In the genomic region with DNA sequence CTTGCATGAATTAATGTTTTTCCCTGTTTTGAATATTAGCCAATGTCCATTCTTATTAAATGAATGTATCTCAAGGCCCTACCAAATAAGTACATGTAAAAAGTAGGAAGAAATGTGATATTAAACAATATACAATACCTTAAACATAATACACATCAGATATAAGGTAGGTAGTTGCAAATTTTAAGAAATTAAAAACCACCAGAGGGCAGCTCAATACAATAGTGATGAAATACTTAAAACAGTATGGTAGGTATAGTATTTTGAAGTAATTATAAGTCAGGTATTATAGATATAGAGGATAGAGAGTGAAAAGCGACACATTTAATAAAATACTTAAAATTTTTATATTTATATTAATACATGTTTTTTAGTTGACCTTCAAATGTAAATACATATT, we compare ENCODE assay signal across 9 cellular contexts. TPM values are rescaled to one million over a fixed set of nuclear protein-coding genes. Genes with fewer than 3 reads are reported as not detected.
DNase-seq lines count a peak whose midpoint lies in the region; ATAC-seq and TF ChIP-seq lines count a peak whose summit lies in the region.
"Had no signal": no experiment of that assay in that cellular context is flagged by ENCODE, and none has a peak within 500 bp of the region (broad histone marks: within the 10 kb centered on the region; RNA-seq: fewer than 3 reads in every experiment).

No MANE protein-coding gene starts in this region.

- TF ChIP-seq CTCF in foreskin keratinocyte (conservative IDR thresholded peaks at IDR 0.05), result peak; percentile 60

- in situ Hi-C loops in ACHN (cut with HindIII; ENCODE audit: low pct_ligation_motif_present, low pct_unique_long_range_greater_than_20kb, low sequenced_read_pairs), result no loop called here

- ATAC-seq in GM18868 (IDR thresholded peaks at IDR 0.05; ENCODE audit: unreplicated experiment), result peak; percentile 41
- ATAC-seq in SK-N-SH treated with all-trans-retinoic acid at 6 μM for 48 hours, result peak; percentile 79
- peak; percentile 27 for ATAC-seq in foreskin keratinocyte

- H3K27ac ChIP-seq in foreskin keratinocyte, result no peak overlapping the region
- no peak overlapping the region for H3K27ac ChIP-seq in SJCRH30

- no peaks in the 10 kb centered on the region for H3K9me3 ChIP-seq in SJCRH30 (replicated peaks)

- H3K4me3 ChIP-seq in SJCRH30, result no peak overlapping the region

- H3K4me1 ChIP-seq in foreskin keratinocyte, result no peaks in the 10 kb centered on the region
- H3K4me1 ChIP-seq in SJCRH30, result no peaks in the 10 kb centered on the region

- DNase-seq in ACHN, result peak; percentile 31
- DNase-seq in foreskin keratinocyte, result no peak
- DNase-seq in NCI-H748 treated with DMSO at 0.1 percent for 48 hours (lab: John Stamatoyannopoulos, UW), result no peak
- DNase-seq in ureter (ENCODE audit: low spot score), result no peak
- no peak for DNase-seq in SJCRH30
- no peak for DNase-seq in glomerular visceral epithelial cell (ENCODE audit: extremely low spot score)
- DNase-seq: DMS79 had no signal

- H3K27me3 ChIP-seq in foreskin keratinocyte, result peaks cover 5% of the 10 kb centered on the region
- no peaks in the 10 kb centered on the region for H3K27me3 ChIP-seq in SJCRH30

- no peaks in the 10 kb centered on the region for H3K36me3 ChIP-seq in SJCRH30

TF ChIP-seq in SK-N-SH treated with all-trans-retinoic acid at 6 μM for 48 hours, 23 proteins besides CTCF, POLR2A, EP300 and RAD21:
- no peak for TF ChIP-seq ZC3H10 (CRISPR knock-in tag; IDR thresholded peaks at IDR 0.05)
- no peak for TF ChIP-seq ARNTL (CRISPR knock-in tag; IDR thresholded peaks at IDR 0.05; ENCODE audit: borderline replicate concordance, low read depth)
- TF ChIP-seq, protein P1, sequence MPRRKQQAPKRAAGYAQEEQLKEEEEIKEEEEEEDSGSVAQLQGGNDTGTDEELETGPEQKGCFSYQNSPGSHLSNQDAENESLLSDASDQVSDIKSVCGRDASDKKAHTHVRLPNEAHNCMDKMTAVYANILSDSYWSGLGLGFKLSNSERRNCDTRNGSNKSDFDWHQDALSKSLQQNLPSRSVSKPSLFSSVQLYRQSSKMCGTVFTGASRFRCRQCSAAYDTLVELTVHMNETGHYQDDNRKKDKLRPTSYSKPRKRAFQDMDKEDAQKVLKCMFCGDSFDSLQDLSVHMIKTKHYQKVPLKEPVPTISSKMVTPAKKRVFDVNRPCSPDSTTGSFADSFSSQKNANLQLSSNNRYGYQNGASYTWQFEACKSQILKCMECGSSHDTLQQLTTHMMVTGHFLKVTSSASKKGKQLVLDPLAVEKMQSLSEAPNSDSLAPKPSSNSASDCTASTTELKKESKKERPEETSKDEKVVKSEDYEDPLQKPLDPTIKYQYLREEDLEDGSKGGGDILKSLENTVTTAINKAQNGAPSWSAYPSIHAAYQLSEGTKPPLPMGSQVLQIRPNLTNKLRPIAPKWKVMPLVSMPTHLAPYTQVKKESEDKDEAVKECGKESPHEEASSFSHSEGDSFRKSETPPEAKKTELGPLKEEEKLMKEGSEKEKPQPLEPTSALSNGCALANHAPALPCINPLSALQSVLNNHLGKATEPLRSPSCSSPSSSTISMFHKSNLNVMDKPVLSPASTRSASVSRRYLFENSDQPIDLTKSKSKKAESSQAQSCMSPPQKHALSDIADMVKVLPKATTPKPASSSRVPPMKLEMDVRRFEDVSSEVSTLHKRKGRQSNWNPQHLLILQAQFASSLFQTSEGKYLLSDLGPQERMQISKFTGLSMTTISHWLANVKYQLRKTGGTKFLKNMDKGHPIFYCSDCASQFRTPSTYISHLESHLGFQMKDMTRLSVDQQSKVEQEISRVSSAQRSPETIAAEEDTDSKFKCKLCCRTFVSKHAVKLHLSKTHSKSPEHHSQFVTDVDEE (CRISPR knock-in tag; IDR thresholded peaks at IDR 0.05), result no peak
- no peak for TF ChIP-seq PPARA (CRISPR knock-in tag; IDR thresholded peaks at IDR 0.05; ENCODE audit: borderline replicate concordance)
- TF ChIP-seq TOX (CRISPR knock-in tag; IDR thresholded peaks at IDR 0.05; ENCODE audit: borderline replicate concordance), result no peak
- TF ChIP-seq SNAI2 (CRISPR knock-in tag; IDR thresholded peaks at IDR 0.05), result no peak
- TF ChIP-seq ZNF70 (CRISPR knock-in tag; IDR thresholded peaks at IDR 0.05), result no peak
- no peak for TF ChIP-seq BACH2 (CRISPR knock-in tag; IDR thresholded peaks at IDR 0.05; ENCODE audit: borderline replicate concordance)
- no peak for TF ChIP-seq TCF4 (CRISPR knock-in tag; IDR thresholded peaks at IDR 0.05; ENCODE audit: borderline replicate concordance)
- no peak for TF ChIP-seq ZNF565 (CRISPR knock-in tag; conservative IDR thresholded peaks at IDR 0.05; ENCODE audit: low read depth)
- TF ChIP-seq ESRRG (CRISPR knock-in tag; IDR thresholded peaks at IDR 0.05), result no peak
- TF ChIP-seq GLIS3 (CRISPR knock-in tag; IDR thresholded peaks at IDR 0.05), result no peak
- no peak for TF ChIP-seq ZFP3 (CRISPR knock-in tag; IDR thresholded peaks at IDR 0.05)
- no peak for TF ChIP-seq ZFP30 (CRISPR knock-in tag; IDR thresholded peaks at IDR 0.05)
- TF ChIP-seq, protein P2, sequence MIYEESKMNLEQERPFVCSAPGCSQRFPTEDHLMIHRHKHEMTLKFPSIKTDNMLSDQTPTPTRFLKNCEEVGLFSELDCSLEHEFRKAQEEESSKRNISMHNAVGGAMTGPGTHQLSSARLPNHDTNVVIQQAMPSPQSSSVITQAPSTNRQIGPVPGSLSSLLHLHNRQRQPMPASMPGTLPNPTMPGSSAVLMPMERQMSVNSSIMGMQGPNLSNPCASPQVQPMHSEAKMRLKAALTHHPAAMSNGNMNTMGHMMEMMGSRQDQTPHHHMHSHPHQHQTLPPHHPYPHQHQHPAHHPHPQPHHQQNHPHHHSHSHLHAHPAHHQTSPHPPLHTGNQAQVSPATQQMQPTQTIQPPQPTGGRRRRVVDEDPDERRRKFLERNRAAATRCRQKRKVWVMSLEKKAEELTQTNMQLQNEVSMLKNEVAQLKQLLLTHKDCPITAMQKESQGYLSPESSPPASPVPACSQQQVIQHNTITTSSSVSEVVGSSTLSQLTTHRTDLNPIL (CRISPR knock-in tag; IDR thresholded peaks at IDR 0.05; ENCODE audit: low read depth), result no peak
- no peak for TF ChIP-seq ISL1 (CRISPR knock-in tag; IDR thresholded peaks at IDR 0.05)
- TF ChIP-seq, protein P3, sequence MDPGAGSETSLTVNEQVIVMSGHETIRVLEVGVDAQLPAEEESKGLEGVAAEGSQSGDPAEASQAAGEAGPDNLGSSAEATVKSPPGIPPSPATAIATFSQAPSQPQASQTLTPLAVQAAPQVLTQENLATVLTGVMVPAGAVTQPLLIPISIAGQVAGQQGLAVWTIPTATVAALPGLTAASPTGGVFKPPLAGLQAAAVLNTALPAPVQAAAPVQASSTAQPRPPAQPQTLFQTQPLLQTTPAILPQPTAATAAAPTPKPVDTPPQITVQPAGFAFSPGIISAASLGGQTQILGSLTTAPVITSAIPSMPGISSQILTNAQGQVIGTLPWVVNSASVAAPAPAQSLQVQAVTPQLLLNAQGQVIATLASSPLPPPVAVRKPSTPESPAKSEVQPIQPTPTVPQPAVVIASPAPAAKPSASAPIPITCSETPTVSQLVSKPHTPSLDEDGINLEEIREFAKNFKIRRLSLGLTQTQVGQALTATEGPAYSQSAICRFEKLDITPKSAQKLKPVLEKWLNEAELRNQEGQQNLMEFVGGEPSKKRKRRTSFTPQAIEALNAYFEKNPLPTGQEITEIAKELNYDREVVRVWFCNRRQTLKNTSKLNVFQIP (CRISPR knock-in tag; IDR thresholded peaks at IDR 0.05; ENCODE audit: borderline replicate concordance, low read depth), result no peak
- no peak for TF ChIP-seq CSDC2 (CRISPR knock-in tag; IDR thresholded peaks at IDR 0.05)
- no peak for TF ChIP-seq OSR1 (CRISPR knock-in tag; IDR thresholded peaks at IDR 0.05)
- TF ChIP-seq RARB (CRISPR knock-in tag; IDR thresholded peaks at IDR 0.05), result no peak

RNA-seq across cellular contexts. Expression of a gene that starts 43.6 kb away (rescaled TPM):
- total RNA-seq in foreskin keratinocyte (8.1 and 9.5 TPM in 2 replicates), ureter (23.5 TPM)
- 1.7 and 1.8 TPM in 2 replicates for polyA plus RNA-seq in foreskin keratinocyte
- total RNA-seq in SJCRH30 (2014; rRNA removed; shearing (Covaris generic)), result 67.6 and 78.2 TPM in 2 replicates

Comparison
In these comparisons a context has a peak if more than half of its experiments do, and no peak if none do; other contexts are left out.
1. ATAC-seq: peak in every context shown above with its lines; median percentile 79 in SK-N-SH treated with all-trans-retinoic acid at 6 μM for 48 hours; 41 in GM18868; 27 in foreskin keratinocyte.